Comparison of ENCODE assay signal across 8 cellular contexts in the genomic region with DNA sequence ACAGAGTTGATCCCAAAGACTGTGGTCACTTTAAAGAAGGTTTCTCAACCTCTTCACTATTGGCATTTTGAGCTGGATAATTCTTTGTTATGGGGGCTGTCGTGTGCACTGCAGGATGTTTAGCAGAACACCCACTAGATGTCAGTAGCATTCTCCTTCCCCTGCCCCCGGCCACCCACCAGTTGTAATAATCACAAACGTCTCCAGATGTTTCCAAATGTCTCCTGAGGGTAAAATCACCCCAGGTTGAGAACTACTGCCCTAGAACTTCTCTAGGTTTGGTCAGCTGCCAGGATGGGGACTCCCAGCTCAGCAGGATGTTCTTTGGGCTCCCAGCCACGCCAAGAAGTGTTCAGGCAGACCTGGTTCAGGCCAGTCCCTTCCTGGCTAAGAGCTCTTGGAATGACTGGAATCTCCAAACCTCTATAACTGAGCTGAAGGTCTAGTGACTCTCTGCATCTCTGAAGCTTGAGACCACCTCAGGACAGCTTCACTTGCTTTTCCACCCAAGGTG. TPM values are rescaled to one million over a fixed set of nuclear protein-coding genes. Genes with fewer than 3 reads are reported as not detected.
DNase-seq lines count a peak whose midpoint lies in the region; ATAC-seq, FAIRE-seq and TF ChIP-seq lines count a peak whose summit lies in the region.

No MANE protein-coding gene starts in this region.

- H3K4me1 ChIP-seq in MM.1S (ENCODE audit: low read length) = no peaks in the 10 kb centered on the region

- H3K9me2 ChIP-seq in MM.1S (replicated peaks; ENCODE audit: insufficient read depth, low read length) = no peaks in the 10 kb centered on the region

- H3K9me3 ChIP-seq in MM.1S (replicated peaks; ENCODE audit: insufficient read depth, low read length) = no peaks in the 10 kb centered on the region

- intact Hi-C loops in activated CD4-positive, alpha-beta memory T cell treated with anti-CD3 and anti-CD28 coated beads for 36 hours (cut with micrococcal nuclease) = no loop called here
- intact Hi-C loops in sciatic nerve (cut with DNase I) = no loop called here

- peak; percentile 87 for ATAC-seq in sciatic nerve
- no peak for ATAC-seq in GM18502 (IDR thresholded peaks at IDR 0.05; ENCODE audit: poor library complexity, unreplicated experiment)

- H3K36me3 Mint-ChIP-seq in activated CD4-positive, alpha-beta memory T cell treated with anti-CD3 and anti-CD28 coated beads for 36 hours = no peaks in the 10 kb centered on the region
- no peaks in the 10 kb centered on the region for H3K36me3 Mint-ChIP-seq in glutamatergic neuron (ENCODE audit: unreplicated experiment)

- H3K27me3 ChIP-seq in MM.1S (replicated peaks; ENCODE audit: insufficient read depth, low read length) = no peaks in the 10 kb centered on the region

- H3K27me3 Mint-ChIP-seq in activated CD4-positive, alpha-beta memory T cell treated with anti-CD3 and anti-CD28 coated beads for 36 hours = no peaks in the 10 kb centered on the region
- peaks cover 3% of the 10 kb centered on the region for H3K27me3 Mint-ChIP-seq in glutamatergic neuron (ENCODE audit: unreplicated experiment)

- H3K4me3 ChIP-seq in MM.1S (ENCODE audit: low read length) = no peak overlapping the region

- POLR2A ChIA-PET in activated CD4-positive, alpha-beta memory T cell treated with anti-CD3 and anti-CD28 coated beads for 36 hours (lab: Charles Lee) = interaction anchor here (0.6 to 1.8 kb wide), 3 partner anchors 12 to 76 kb away, joined by 3 to 6 read pairs (median 4); a partner anchor contains a TSS

- no peaks in the 10 kb centered on the region for H3K36me3 ChIP-seq in MM.1S (replicated peaks; ENCODE audit: insufficient read depth, low read length)

- H3K27ac Mint-ChIP-seq in activated CD4-positive, alpha-beta memory T cell treated with anti-CD3 and anti-CD28 coated beads for 36 hours = no peak overlapping the region
- H3K27ac Mint-ChIP-seq in glutamatergic neuron (ENCODE audit: unreplicated experiment) = peak overlapping the region; percentile 45

- H3F3A ChIP-seq in MM.1S (ENCODE audit: insufficient read depth, low read length) = no peaks in the 10 kb centered on the region

- peaks cover 3% of the 10 kb centered on the region for H3K4me1 Mint-ChIP-seq in activated CD4-positive, alpha-beta memory T cell treated with anti-CD3 and anti-CD28 coated beads for 36 hours (ENCODE audit: low read depth)
- peaks cover 24% of the 10 kb centered on the region for H3K4me1 Mint-ChIP-seq in glutamatergic neuron (ENCODE audit: low read depth, unreplicated experiment)

- H3K27ac ChIP-seq in MM.1S (ENCODE audit: low read length) = no peak overlapping the region

- no peak overlapping the region for H3K9ac ChIP-seq in MM.1S (ENCODE audit: low read length)

- no peak overlapping the region for H3K4me2 ChIP-seq in MM.1S (ENCODE audit: low read depth, low read length)

- H3K9me3 Mint-ChIP-seq in activated CD4-positive, alpha-beta memory T cell treated with anti-CD3 and anti-CD28 coated beads for 36 hours = no peaks in the 10 kb centered on the region
- H3K9me3 Mint-ChIP-seq in glutamatergic neuron (ENCODE audit: unreplicated experiment) = peaks cover 3% of the 10 kb centered on the region

- H3K4me3 Mint-ChIP-seq in activated CD4-positive, alpha-beta memory T cell treated with anti-CD3 and anti-CD28 coated beads for 36 hours = no peak overlapping the region
- H3K4me3 Mint-ChIP-seq in glutamatergic neuron (ENCODE audit: unreplicated experiment) = peak overlapping the region; percentile 65

- CTCF ChIA-PET in activated CD4-positive, alpha-beta memory T cell treated with anti-CD3 and anti-CD28 coated beads for 36 hours (lab: Charles Lee) = interaction anchor here (0.6 to 18.3 kb wide), 26 partner anchors 9 to 565 kb away, joined by 3 to 839 read pairs (median 4); a partner anchor contains a TSS

- peak; percentile 35 for TF ChIP-seq CTCF in MM.1S (IDR thresholded peaks at IDR 0.05; ENCODE audit: low read length)
- TF ChIP-seq CTCF in glutamatergic neuron (IDR thresholded peaks at IDR 0.05; ENCODE audit: partially characterized antibody, unreplicated experiment) = peak; percentile 36

- H2AFZ ChIP-seq in MM.1S (ENCODE audit: low read length) = no peak overlapping the region

- peak; percentile 63 for DNase-seq in ELR (ENCODE audit: low read depth)
- no peak for DNase-seq in MM.1S
- peak; percentile 40 for DNase-seq in activated CD4-positive, alpha-beta memory T cell treated with anti-CD3 and anti-CD28 coated beads for 36 hours
- DNase-seq in glutamatergic neuron = peak; percentile 53
- no peak for DNase-seq in sciatic nerve (ENCODE audit: low spot score)
- DNase-seq in middle frontal gyrus (ENCODE audit: extremely low spot score, low spot score) = no peak
- DNase-seq in HTR-8/SVneo (ENCODE audit: insufficient read length, low spot score) = no peak

- H3K79me2 ChIP-seq in MM.1S (ENCODE audit: low read length) = no peaks in the 10 kb centered on the region

- no peaks in the 10 kb centered on the region for H4K20me1 ChIP-seq in MM.1S (ENCODE audit: insufficient read depth, low read length)

- FAIRE-seq in HTR-8/SVneo (lab: Jason Lieb, UNC) = no peak

RNA-seq across cellular contexts. Expression of a gene that starts 12.5 kb away (rescaled TPM):
- 1 to 10 TPM; 1.5 to 1.7 TPM for total RNA-seq in activated CD4-positive, alpha-beta memory T cell treated with anti-CD3 and anti-CD28 coated beads for 36 hours
- 0.34 TPM for total RNA-seq in glutamatergic neuron (ENCODE audit: unreplicated experiment)
- 24.8 TPM for total RNA-seq in sciatic nerve

RNA-seq across cellular contexts. Expression of a gene that starts 15.1 kb away (rescaled TPM):
- total RNA-seq in activated CD4-positive, alpha-beta memory T cell treated with anti-CD3 and anti-CD28 coated beads for 36 hours = 10 to 100 TPM in 1 of 2 experiments, 1 to 10 TPM in 1; 7.5 to 10.8 TPM
- total RNA-seq in glutamatergic neuron (ENCODE audit: unreplicated experiment) = 12.1 TPM
- total RNA-seq in sciatic nerve = 8.1 TPM

RNA-seq across cellular contexts. Expression of a gene that starts 37.9 kb away (rescaled TPM):
- total RNA-seq in activated CD4-positive, alpha-beta memory T cell treated with anti-CD3 and anti-CD28 coated beads for 36 hours = 10 to 100 TPM; 84.4 to 86.6 TPM
- total RNA-seq in glutamatergic neuron (ENCODE audit: unreplicated experiment) (9.7 TPM), sciatic nerve (39.9 TPM)

RNA-seq across cellular contexts. Expression of a gene that starts 39.9 kb away (rescaled TPM):
- 100 to 1,000 TPM; 116 to 119 TPM for total RNA-seq in activated CD4-positive, alpha-beta memory T cell treated with anti-CD3 and anti-CD28 coated beads for 36 hours
- total RNA-seq in glutamatergic neuron (ENCODE audit: unreplicated experiment) = 289 TPM
- 70.1 TPM for total RNA-seq in sciatic nerve

RNA-seq across cellular contexts. Expression of a gene that starts 47.2 kb away (rescaled TPM):
- total RNA-seq in activated CD4-positive, alpha-beta memory T cell treated with anti-CD3 and anti-CD28 coated beads for 36 hours = not detected
- total RNA-seq in glutamatergic neuron (ENCODE audit: unreplicated experiment) (not detected), sciatic nerve (not detected)

Comparison
In these comparisons a context has a peak if more than half of its experiments do, and no peak if none do; other contexts are left out.
1. DNase-seq: peak in ELR (single experiment), activated CD4-positive, alpha-beta memory T cell treated with anti-CD3 and anti-CD28 coated beads for 36 hours (single experiment) and glutamatergic neuron (single experiment); none in MM.1S (single experiment), sciatic nerve (single experiment), middle frontal gyrus (single experiment) and HTR-8/SVneo (single experiment).